In genomic region chr2:23595021-23595420, GRCh38 we compare ENCODE assay signal across 22 cellular contexts.
DNase-seq lines count a peak whose midpoint lies in the region; ATAC-seq and TF ChIP-seq lines count a peak whose summit lies in the region.
"Had no signal": no experiment of that assay in that cellular context is flagged by ENCODE, and none has a peak within 500 bp of the region (broad histone marks: within the 10 kb centered on the region; RNA-seq: fewer than 3 reads in every experiment).

No MANE protein-coding gene starts in this region.

- DNase-seq in heart right ventricle: no peak
- DNase-seq in left cardiac atrium: no peak
- no peak for DNase-seq in esophagus squamous epithelium (lab: John Stamatoyannopoulos, UW)
- DNase-seq in prostate gland (ENCODE audit: low spot score): no peak
- DNase-seq in transverse colon: no peak
- no peak for DNase-seq in retina
- no peak for DNase-seq in NOMO-1 treated with DMSO at 0.1 percent for 48 hours (lab: John Stamatoyannopoulos, UW; ENCODE audit: unreplicated experiment)
- no peak for DNase-seq in NAMALWA (ENCODE audit: low spot score)
- DNase-seq: activated naive CD4-positive, alpha-beta T cell treated with anti-CD3 and anti-CD28 coated beads for 36 hours; activated T-cell treated with anti-CD3 and anti-CD28 coated beads, Interleukin-2, amount 50 U/mL, for 48 hours; central memory CD4-positive, alpha-beta T cell; foreskin keratinocyte; naive thymus-derived CD4-positive, alpha-beta T cell; NCI-H1694; NCI-H774; SIG-M5; stimulated activated CD4-positive, alpha-beta T cell treated with anti-CD3 and anti-CD28 coated beads, Interleukin-12 subunit alpha, Interleukin-12 subunit beta, amount 100 ng/mL, for 4 hours; stimulated activated CD4-positive, alpha-beta T cell treated with anti-CD3 and anti-CD28 coated beads, Interleukin-4, amount 100 ng/mL, for 4 hours; stimulated activated naive CD8-positive, alpha-beta T cell treated with anti-CD3 and anti-CD28 coated beads, Interleukin-15, Interleukin-2, amounts not matched to agents 100 U/mL and 50 U/mL, for 24 hours; upper lobe of left lung had no signal

- H3K36me3 ChIP-seq in heart right ventricle (no peaks in the 10 kb centered on the region), esophagus squamous epithelium (no peaks in the 10 kb centered on the region), prostate gland (no peaks in the 10 kb centered on the region), transverse colon (no peaks in the 10 kb centered on the region)
- H3K36me3 ChIP-seq: upper lobe of left lung had no signal

- ATAC-seq in heart right ventricle (peak in 3 of 8 donors; percentile 48 to 57 (median 56)), left cardiac atrium (no peak)
- ATAC-seq: naive thymus-derived CD4-positive, alpha-beta T cell; stimulated activated naive CD8-positive, alpha-beta T cell treated with anti-CD3 and anti-CD28 coated beads, Interleukin-15, Interleukin-2, amounts not matched to agents 100 U/mL and 50 U/mL, for 24 hours had no signal

- intact Hi-C loops in heart right ventricle (cut with DNase I): no loop called here
- intact Hi-C loops in left cardiac atrium (cut with DNase I): no loop called here
- intact Hi-C loops in esophagus squamous epithelium (cut with DNase I): no loop called here
- intact Hi-C loops in prostate gland (cut with DNase I): no loop called here
- intact Hi-C loops in transverse colon (cut with DNase I; ENCODE audit: low total_unique reads): no loop called here

- peaks cover 10 to 54% (median 30%) of the 10 kb centered on the region in 9 donors for H3K4me1 ChIP-seq in heart right ventricle
- peaks cover 11 to 78% (median 31%) of the 10 kb centered on the region in 3 donors for H3K4me1 ChIP-seq in esophagus squamous epithelium
- peaks cover 10% of the 10 kb centered on the region for H3K4me1 ChIP-seq in prostate gland (replicated peaks)
- H3K4me1 ChIP-seq in transverse colon: peaks cover 3 to 37% (median 27%) of the 10 kb centered on the region in 4 donors
- H3K4me1 ChIP-seq: foreskin keratinocyte had no signal

- in situ Hi-C loops in transverse colon (cut with MboI; ENCODE audit: low pct_ligation_motif_present in 1 of 4, low pct_unique_long_range_greater_than_20kb in 1 of 4, low sequenced_read_pairs in 3 of 4): no loop called here

- H3K27me3 ChIP-seq in heart right ventricle (no peaks in the 10 kb centered on the region), esophagus squamous epithelium (no peaks in the 10 kb centered on the region), prostate gland (replicated peaks; ENCODE audit: insufficient read depth) (no peaks in the 10 kb centered on the region), transverse colon (no peaks in the 10 kb centered on the region)
- H3K27me3 ChIP-seq: foreskin keratinocyte, upper lobe of left lung had no signal

- TF ChIP-seq EP300 in transverse colon (IDR thresholded peaks at IDR 0.05; ENCODE audit: low read depth): no peak

- peak overlapping the region in 9 of 10 donors; percentile 26 to 76 (median 68) for H3K27ac ChIP-seq in heart right ventricle
- H3K27ac ChIP-seq in esophagus squamous epithelium: peak overlapping the region; percentile 4 to 81 (median 70)
- peak overlapping the region; percentile 76 to 77 for H3K27ac ChIP-seq in prostate gland
- peak overlapping the region; percentile 60 to 85 (median 72) for H3K27ac ChIP-seq in transverse colon
- H3K27ac ChIP-seq: epithelial cell of prostate, foreskin keratinocyte, upper lobe of left lung had no signal

- H3K9me3 ChIP-seq in heart right ventricle (no peaks in the 10 kb centered on the region), esophagus squamous epithelium (no peaks in the 10 kb centered on the region), prostate gland (no peaks in the 10 kb centered on the region), transverse colon (no peaks in the 10 kb centered on the region)
- H3K9me3 ChIP-seq: upper lobe of left lung had no signal

- 71 to 78% methylated on average over 7 of the region's 7 CpGs for WGBS in heart right ventricle, 2 donors
- WGBS in esophagus squamous epithelium, 2 donors: 82 to 86% methylated on average over 5 to 7 of the region's 7 CpGs
- 89% methylated on average over 7 of the region's 7 CpGs for WGBS in prostate gland
- WGBS in transverse colon (ENCODE audit: low coverage in 1 of 2), 2 donors: 68 to 81% methylated on average over 5 to 7 of the region's 7 CpGs

- TF ChIP-seq CTCF in heart right ventricle (IDR thresholded peaks at IDR 0.05) (no peak), esophagus squamous epithelium (IDR thresholded peaks at IDR 0.05) (no peak), prostate gland (IDR thresholded peaks at IDR 0.05) (no peak), transverse colon (IDR thresholded peaks at IDR 0.05) (no peak)

- H3K4me3 ChIP-seq in heart right ventricle: no peak overlapping the region
- H3K4me3 ChIP-seq in esophagus squamous epithelium: no peak overlapping the region
- no peak overlapping the region for H3K4me3 ChIP-seq in prostate gland
- no peak overlapping the region for H3K4me3 ChIP-seq in transverse colon
- H3K4me3 ChIP-seq: K562, upper lobe of left lung had no signal

- TF ChIP-seq POLR2A in esophagus squamous epithelium (IDR thresholded peaks at IDR 0.05) (no peak), prostate gland (IDR thresholded peaks at IDR 0.05) (no peak), transverse colon (IDR thresholded peaks at IDR 0.05) (no peak)
